11 cellular contexts compared by ENCODE assay signal in genomic region chr1:212242288-212242984, GRCh38. TPM values are rescaled to one million over a fixed set of nuclear protein-coding genes. Genes with fewer than 3 reads are reported as not detected.
A peak's percentile ranks its signal among the peaks of the same experiment; 100 is the strongest.
DNase-seq lines count a peak whose midpoint lies in the region; ATAC-seq and TF ChIP-seq lines count a peak whose summit lies in the region.
"Had no signal": no experiment of that assay in that cellular context is flagged by ENCODE, and none has a peak within 500 bp of the region (broad histone marks: within the 10 kb centered on the region; RNA-seq: fewer than 3 reads in every experiment).

No MANE protein-coding gene starts in this region.

- DNase-seq in GM23248 (no peak), T-helper 17 cell (no peak), mucosa of gallbladder (ENCODE audit: low spot score) (no peak), nephron progenitor cell (no peak), coronary artery (ENCODE audit: low spot score) (no peak)
- DNase-seq: NCI-H2107 had no signal

- 79 to 81% methylated on average over 11 of the region's 11 CpGs for WGBS in GM23248 (ENCODE audit: low coverage in 1 of 2, low lambda C conversion rate in 2 of 2, missing lambda C conversion rate in 2 of 2), 2 experiments
- WGBS in gastroesophageal sphincter (ENCODE audit: low coverage in 1 of 2), 2 donors = 27 to 54% methylated on average over 9 to 11 of the region's 11 CpGs

- in situ Hi-C loops in GM23248 (cut with MboI) = no loop called here

- no peaks in the 10 kb centered on the region for H3K9me3 Mint-ChIP-seq in nephron progenitor cell
- H3K9me3 Mint-ChIP-seq: type B pancreatic cell had no signal

- H3K9ac ChIP-seq in GM23248 (no peak overlapping the region), parathyroid adenoma (no peak overlapping the region)

- H3K4me3 ChIP-seq in GM23248 = no peak overlapping the region
- H3K4me3 ChIP-seq in gastroesophageal sphincter = peak overlapping the region in 1 of 2 donors; percentile 9
- no peak overlapping the region for H3K4me3 ChIP-seq in parathyroid adenoma (ENCODE audit: low read depth, low read length)
- H3K4me3 ChIP-seq in coronary artery = no peak overlapping the region

- H3K4me1 ChIP-seq in GM23248 (ENCODE audit: insufficient read depth) = no peaks in the 10 kb centered on the region
- peaks cover 0 to 70% (median 17%) of the 10 kb centered on the region in 3 donors for H3K4me1 ChIP-seq in gastroesophageal sphincter
- peaks cover 10% of the 10 kb centered on the region for H3K4me1 ChIP-seq in parathyroid adenoma

- no peak for ATAC-seq in T-helper 17 cell
- ATAC-seq in gastroesophageal sphincter = peak; percentile 48
- no peak for ATAC-seq in HG03039 (IDR thresholded peaks at IDR 0.05; ENCODE audit: unreplicated experiment)
- ATAC-seq: SK-N-SH treated with all-trans-retinoic acid at 6 μM for 48 hours had no signal

- TF ChIP-seq EP300 in gastroesophageal sphincter (IDR thresholded peaks at IDR 0.05) = no peak

- no peaks in the 10 kb centered on the region for H3K27me3 ChIP-seq in GM23248 (replicated peaks; ENCODE audit: insufficient read depth)
- H3K27me3 ChIP-seq in gastroesophageal sphincter = no peaks in the 10 kb centered on the region
- H3K27me3 ChIP-seq in parathyroid adenoma (ENCODE audit: control insufficient read depth, insufficient read depth, low read length) = no peaks in the 10 kb centered on the region

- peaks cover 22% of the 10 kb centered on the region for H3K4me1 Mint-ChIP-seq in T-helper 17 cell
- H3K4me1 Mint-ChIP-seq in nephron progenitor cell = peaks cover 23% of the 10 kb centered on the region

- H3K27me3 Mint-ChIP-seq in T-helper 17 cell (no peaks in the 10 kb centered on the region), nephron progenitor cell (ENCODE audit: low read depth, poor library complexity) (no peaks in the 10 kb centered on the region)
- H3K27me3 Mint-ChIP-seq: type B pancreatic cell had no signal

- H2AFZ ChIP-seq in GM23248 (peak overlapping the region; percentile 33; the same call in 1 of the 2 replicates), parathyroid adenoma (peak overlapping the region; percentile 50)

- no peaks in the 10 kb centered on the region for H3F3A ChIP-seq in GM23248 (ENCODE audit: insufficient read depth)

- H3K27ac Mint-ChIP-seq in T-helper 17 cell (peak overlapping the region; percentile 70), nephron progenitor cell (no peak overlapping the region)
- H3K27ac Mint-ChIP-seq: type B pancreatic cell had no signal

- H3K36me3 Mint-ChIP-seq in T-helper 17 cell (ENCODE audit: low read depth) (peaks cover 2% of the 10 kb centered on the region), nephron progenitor cell (ENCODE audit: low read depth) (no peaks in the 10 kb centered on the region)
- H3K36me3 Mint-ChIP-seq: type B pancreatic cell had no signal

- H3K4me3 Mint-ChIP-seq in T-helper 17 cell = peak overlapping the region; percentile 45
- no peak overlapping the region for H3K4me3 Mint-ChIP-seq in nephron progenitor cell
- H3K4me3 Mint-ChIP-seq: type B pancreatic cell had no signal

- H3K9me3 ChIP-seq in GM23248 (ENCODE audit: low read depth) (no peaks in the 10 kb centered on the region), T-helper 17 cell (ENCODE audit: control insufficient read depth, low read length, poor library complexity, severe bottlenecking) (no peaks in the 10 kb centered on the region), gastroesophageal sphincter (no peaks in the 10 kb centered on the region), parathyroid adenoma (ENCODE audit: control insufficient read depth, low read length) (no peaks in the 10 kb centered on the region)

- H3K4me2 ChIP-seq in GM23248 (ENCODE audit: unreplicated experiment) (no peak overlapping the region), parathyroid adenoma (ENCODE audit: low read length) (peak overlapping the region; percentile 30)

- no peak for TF ChIP-seq CTCF in gastroesophageal sphincter (IDR thresholded peaks at IDR 0.05)
- TF ChIP-seq CTCF in parathyroid adenoma (IDR thresholded peaks at IDR 0.05) = no peak
- TF ChIP-seq CTCF in nephron progenitor cell (IDR thresholded peaks at IDR 0.05) = no peak
- no peak for TF ChIP-seq CTCF in coronary artery (IDR thresholded peaks at IDR 0.05)

- TF ChIP-seq POLR2A in gastroesophageal sphincter (IDR thresholded peaks at IDR 0.05) = no peak

- no peaks in the 10 kb centered on the region for H3K79me2 ChIP-seq in GM23248 (ENCODE audit: insufficient read depth)
- no peaks in the 10 kb centered on the region for H3K79me2 ChIP-seq in parathyroid adenoma

- no peak overlapping the region for H3K27ac ChIP-seq in GM23248
- H3K27ac ChIP-seq in gastroesophageal sphincter = peak overlapping the region; percentile 66 to 78 (median 74)
- H3K27ac ChIP-seq in parathyroid adenoma = peak overlapping the region; percentile 30
- H3K27ac ChIP-seq in coronary artery = peak overlapping the region in 1 of 2 donors; percentile 57

- no peaks in the 10 kb centered on the region for H3K36me3 ChIP-seq in GM23248 (ENCODE audit: low read depth)
- H3K36me3 ChIP-seq in gastroesophageal sphincter = no peaks in the 10 kb centered on the region
- no peaks in the 10 kb centered on the region for H3K36me3 ChIP-seq in parathyroid adenoma (ENCODE audit: control insufficient read depth, insufficient read depth, low read length)

- H4K20me1 ChIP-seq in GM23248 (ENCODE audit: insufficient read depth) = no peaks in the 10 kb centered on the region

- no peaks in the 10 kb centered on the region for H3K9me2 ChIP-seq in GM23248 (ENCODE audit: insufficient read depth)

RNA-seq across cellular contexts. Expression of gene PPP2R5A, which starts 42.8 kb away (rescaled TPM):
- total RNA-seq in GM23248 (2014; rRNA removed; shearing (Covaris generic)) = 31.7 and 37.9 TPM in 2 replicates
- 13.9 and 14.2 TPM in 2 replicates for polyA plus RNA-seq in GM23248 (2016; fragmentation: Nextera tagmentation; extraction: Ambion mirVana)
- total RNA-seq in T-helper 17 cell = 10 to 100 TPM; 52.1 to 52.4 TPM
- total RNA-seq in gastroesophageal sphincter = 10 to 100 TPM; 43.2 to 88.9 (median 59.5) TPM
- 53.3 TPM for total RNA-seq in mucosa of gallbladder
